Comparison of ENCODE assay signal across 8 cellular contexts in the genomic region with DNA sequence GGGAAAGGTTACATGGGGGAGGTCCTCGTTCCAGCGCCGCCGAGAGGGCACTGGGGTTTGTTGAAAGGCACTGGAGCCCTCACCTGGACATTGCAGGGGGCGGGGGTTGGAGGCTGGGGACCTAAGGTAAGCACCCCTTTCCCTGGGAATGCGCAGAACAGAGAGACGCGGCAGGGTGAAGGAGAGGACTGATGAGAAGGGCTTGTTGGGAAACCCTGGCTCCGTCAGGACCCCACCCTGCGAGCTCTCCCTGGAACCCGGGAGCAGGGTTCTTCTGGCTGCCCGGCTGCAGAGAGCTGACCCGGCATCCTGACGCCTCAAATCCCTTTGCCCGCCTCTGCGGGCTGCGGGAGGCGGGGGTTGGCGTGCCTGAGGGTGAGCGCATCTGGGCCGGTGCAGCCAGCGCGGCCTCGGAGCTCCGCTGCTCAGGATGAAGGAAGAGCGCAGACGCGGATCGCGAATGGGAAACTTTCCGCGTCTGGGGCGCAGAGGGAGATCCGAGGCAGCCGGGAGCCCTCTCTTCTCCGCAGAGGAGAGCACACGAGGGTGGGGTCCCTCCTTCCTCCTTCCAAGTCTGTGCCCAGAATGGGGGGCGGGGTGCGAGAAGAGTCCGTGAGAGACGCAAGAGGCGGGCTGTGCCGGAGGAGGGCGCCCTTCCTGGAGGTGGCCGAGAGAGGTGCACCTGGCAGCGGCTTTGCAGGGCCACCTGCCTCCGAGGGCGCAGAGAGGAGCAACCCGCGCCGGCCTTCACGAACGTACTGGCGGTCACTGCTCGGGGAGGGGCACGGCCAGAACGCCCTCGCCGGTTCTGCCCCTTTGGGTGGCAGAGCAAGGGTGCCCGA. TPM values are rescaled to one million over a fixed set of nuclear protein-coding genes. Genes with fewer than 3 reads are reported as not detected.
A peak's percentile ranks its signal among the peaks of the same experiment; 100 is the strongest.
DNase-seq lines count a peak whose midpoint lies in the region; ATAC-seq and TF ChIP-seq lines count a peak whose summit lies in the region.

No MANE protein-coding gene starts in this region.

- H3K4me2 ChIP-seq in mesenchymal stem cell (ENCODE audit: low read length, poor library complexity, severe bottlenecking) = no peak overlapping the region

- H3K14ac ChIP-seq in mesenchymal stem cell (ENCODE audit: low read length in 2 of 2) = no peak overlapping the region

- H4K8ac ChIP-seq in mesenchymal stem cell (ENCODE audit: low read length) = no peak overlapping the region

- in situ Hi-C loops in T47D (cut with HindIII; ENCODE audit: low pct_unique_long_range_greater_than_20kb, low sequenced_read_pairs) = no loop called here

- H3K27ac Mint-ChIP-seq in type B pancreatic cell = no peak overlapping the region

- H3K36me3 ChIP-seq in right lobe of liver (no peaks in the 10 kb centered on the region), mesenchymal stem cell (ENCODE audit: control insufficient read depth in 1 of 2, insufficient read depth in 2 of 2, low read depth in 1 of 2, low read length in 2 of 2) (no peaks in the 10 kb centered on the region)

- WGBS in right lobe of liver (ENCODE audit: insufficient coverage, low coverage, low lambda C conversion rate, missing lambda C conversion rate) = under 1% methylated on average over 23 of the region's 60 CpGs
- WGBS in mesenchymal stem cell = 2% methylated on average over 49 of the region's 60 CpGs

- intact Hi-C loops in right lobe of liver (cut with DNase I) = loop anchor here in 1 of 2 donors (10.0 kb wide), 1 partner anchor 185 kb away; no protein-coding TSS in a partner anchor

- H3K23ac ChIP-seq in mesenchymal stem cell (ENCODE audit: low read length in 2 of 2) = no peak overlapping the region

- no peak for TF ChIP-seq POLR2A in right lobe of liver (IDR thresholded peaks at IDR 0.05)

- no peaks in the 10 kb centered on the region for H3K4me1 ChIP-seq in right lobe of liver
- H3K4me1 ChIP-seq in mesenchymal stem cell (ENCODE audit: control insufficient read depth, insufficient read depth, low read depth, low read length) = peaks cover 9% of the 10 kb centered on the region

- peaks cover 8% of the 10 kb centered on the region for H3K4me1 Mint-ChIP-seq in type B pancreatic cell (ENCODE audit: unreplicated experiment)

- H3K9me3 ChIP-seq in right lobe of liver = no peaks in the 10 kb centered on the region
- no peaks in the 10 kb centered on the region for H3K9me3 ChIP-seq in mesenchymal stem cell (ENCODE audit: control insufficient read depth, low read length)

- H3K27me3 Mint-ChIP-seq in type B pancreatic cell = peaks cover 94% of the 10 kb centered on the region

- ATAC-seq in right lobe of liver (peak; percentile 51 to 64 (median 59)), GM19023 (IDR thresholded peaks at IDR 0.05; ENCODE audit: unreplicated experiment) (no peak)

- H2AFZ ChIP-seq in mesenchymal stem cell (ENCODE audit: low read depth, low read length) = no peak overlapping the region

- H3K4me3 Mint-ChIP-seq in type B pancreatic cell = peak overlapping the region; percentile 72

- DNase-seq in AG20443 (ENCODE audit: low spot score) (peak; percentile 68), T47D (ENCODE audit: low read depth in 1 of 2, low spot score in 1 of 2) (peak; percentile 13 to 28), right lobe of liver (peak in 2 of 3 donors; percentile 53 to 66), type B pancreatic cell (ENCODE audit: extremely low spot score, unreplicated experiment) (no peak), mesenchymal stem cell (no peak), HT-29 (ENCODE audit: low spot score) (no peak)
- DNase-seq in Jurkat, Clone E6-1 (ENCODE audit: low read depth, low spot score) = peak; percentile 40

- H3K36me3 Mint-ChIP-seq in type B pancreatic cell = peaks cover 3% of the 10 kb centered on the region

- H2BK120ac ChIP-seq in mesenchymal stem cell (ENCODE audit: low read depth, low read length) = no peak overlapping the region

- H3K9ac ChIP-seq in mesenchymal stem cell (ENCODE audit: low read length) = no peak overlapping the region

- H3K9me3 Mint-ChIP-seq in type B pancreatic cell = no peaks in the 10 kb centered on the region

- H2BK12ac ChIP-seq in mesenchymal stem cell (ENCODE audit: low read length in 2 of 2) = no peak overlapping the region

- no peak overlapping the region for H4K91ac ChIP-seq in mesenchymal stem cell (ENCODE audit: low read length)

- H2BK15ac ChIP-seq in mesenchymal stem cell (ENCODE audit: low read depth, poor library complexity, severe bottlenecking) = no peak overlapping the region

- TF ChIP-seq CTCF in right lobe of liver (IDR thresholded peaks at IDR 0.05) (peak in 3 of 4 donors; percentile 19 to 27 (median 26)), type B pancreatic cell (conservative IDR thresholded peaks at IDR 0.05) (peak; percentile 53)

- no peak overlapping the region for H3K4ac ChIP-seq in mesenchymal stem cell (ENCODE audit: low read depth in 1 of 2, low read length in 2 of 2)

- H3K27me3 ChIP-seq in right lobe of liver (peaks cover 0 to 29% of the 10 kb centered on the region in 2 donors), mesenchymal stem cell (ENCODE audit: control insufficient read depth in 1 of 2, insufficient read depth in 1 of 2, low read length in 2 of 2) (peaks cover 71 to 86% of the 10 kb centered on the region in 2 experiments)

- no peaks in the 10 kb centered on the region for H3K79me1 ChIP-seq in mesenchymal stem cell (replicated peaks; ENCODE audit: low read length, poor library complexity, severe bottlenecking)

- no peak overlapping the region for H2AK5ac ChIP-seq in mesenchymal stem cell (ENCODE audit: low read length, severe bottlenecking)

- H3K4me3 ChIP-seq in Jurkat, Clone E6-1 (ENCODE audit: low read length) = peak overlapping the region; percentile 48
- H3K4me3 ChIP-seq in right lobe of liver (peak overlapping the region in 1 of 3 donors; percentile 10), mesenchymal stem cell (ENCODE audit: insufficient read depth in 1 of 2, low read depth in 1 of 2, low read length in 2 of 2) (peak overlapping the region in 1 of 2 experiments; percentile 41)

- no peak overlapping the region for H3K18ac ChIP-seq in mesenchymal stem cell (ENCODE audit: low read depth in 1 of 2, low read length in 2 of 2)

- H3K27ac ChIP-seq in right lobe of liver (no peak overlapping the region), mesenchymal stem cell (ENCODE audit: low read length, poor library complexity, severe bottlenecking) (no peak overlapping the region)

- H2BK5ac ChIP-seq in mesenchymal stem cell (ENCODE audit: low read depth, low read length, poor library complexity, severe bottlenecking) = no peak overlapping the region

RNA-seq across cellular contexts. Expression of gene IGSF21, which starts 2.4 kb away (rescaled TPM):
- polyA plus RNA-seq in Jurkat, Clone E6-1 (2012; ENCODE audit: insufficient read depth, insufficient read length) = not detected
- total RNA-seq in right lobe of liver (1 to 10 TPM in 2 of 6 experiments, under 1 TPM in 4; 0.34 to 2.0 (median 0.71) TPM), type B pancreatic cell (ENCODE audit: low replicate concordance) (0.67 and 0.94 TPM in 2 replicates)
- not detected for polyA plus RNA-seq in mesenchymal stem cell (2013, experiment 1 of 2)
- polyA plus RNA-seq in mesenchymal stem cell (2013, experiment 2 of 2) = not detected
- not detected in 2 replicates for total RNA-seq in HT-29 (2014; rRNA removed; shearing (Covaris generic))

Comparison
In these comparisons a context has a peak if more than half of its experiments do, and no peak if none do; other contexts are left out.
1. DNase-seq: peak in AG20443 (single experiment), Jurkat, Clone E6-1 (single experiment), T47D (2 of 2) and right lobe of liver (2 of 3); none in type B pancreatic cell (single experiment), mesenchymal stem cell (single experiment) and HT-29 (single experiment).